Comparison of ENCODE assay signal across 16 cellular contexts in the genomic region with DNA sequence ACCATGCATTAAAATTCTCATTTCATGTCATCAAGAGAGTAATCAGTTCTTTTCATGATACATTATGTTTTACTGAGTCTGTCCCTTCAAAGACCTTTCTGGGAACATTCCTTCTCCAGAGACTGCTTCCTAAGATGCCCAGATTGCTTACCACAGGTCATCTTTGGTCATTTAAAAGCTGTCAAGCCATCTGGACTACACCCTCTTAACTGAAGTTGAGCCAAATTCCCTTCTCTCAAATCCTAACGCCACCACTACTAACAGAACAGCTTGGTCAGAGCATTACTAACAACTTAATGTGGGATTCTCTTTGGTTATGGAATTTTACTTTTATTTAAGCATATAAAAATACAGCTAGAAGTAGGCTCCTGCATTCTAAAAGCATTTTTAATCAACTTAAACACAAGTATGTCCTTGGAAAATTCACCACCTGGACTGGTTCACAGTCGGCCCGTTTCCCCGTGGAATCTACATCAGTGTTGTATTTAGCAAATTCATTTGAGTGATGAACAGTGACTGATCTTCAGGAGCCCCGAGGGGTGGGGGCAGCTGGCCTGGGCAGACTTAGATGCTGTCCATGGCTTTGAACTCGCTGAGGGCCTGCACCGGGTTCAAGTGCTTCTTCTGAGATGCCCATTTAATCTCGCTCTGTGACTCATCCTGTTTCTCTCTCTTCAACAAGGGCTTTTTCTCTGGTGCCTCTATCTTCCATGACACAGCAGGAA.
DNase-seq lines count a peak whose midpoint lies in the region; ATAC-seq and TF ChIP-seq lines count a peak whose summit lies in the region.
"Had no signal": no experiment of that assay in that cellular context is flagged by ENCODE, and none has a peak within 500 bp of the region (broad histone marks: within the 10 kb centered on the region; RNA-seq: fewer than 3 reads in every experiment).

No MANE protein-coding gene starts in this region.

- H3K36me3 Mint-ChIP-seq in glutamatergic neuron (ENCODE audit: unreplicated experiment) = peaks cover 6% of the 10 kb centered on the region
- no peaks in the 10 kb centered on the region for H3K36me3 Mint-ChIP-seq in activated T-cell treated with anti-CD3 and anti-CD28 coated beads, Interleukin-2, amount 50 U/mL, for 4 hours (ENCODE audit: insufficient read depth)
- H3K36me3 Mint-ChIP-seq: CD8-positive, alpha-beta T cell had no signal

- no peaks in the 10 kb centered on the region for H3K27me3 Mint-ChIP-seq in glutamatergic neuron (ENCODE audit: unreplicated experiment)
- no peaks in the 10 kb centered on the region for H3K27me3 Mint-ChIP-seq in activated T-cell treated with anti-CD3 and anti-CD28 coated beads, Interleukin-2, amount 50 U/mL, for 4 hours (ENCODE audit: low read depth)

- TF ChIP-seq CTCF in AG10803 (conservative IDR thresholded peaks at IDR 0.05; ENCODE audit: low read length) (no peak), HFF-Myc (IDR thresholded peaks at IDR 0.05; ENCODE audit: low read depth, low read length, missing control alignments) (no peak), astrocyte of the spinal cord (IDR thresholded peaks at IDR 0.05; ENCODE audit: low read depth, low read length) (no peak), glutamatergic neuron (IDR thresholded peaks at IDR 0.05; ENCODE audit: partially characterized antibody, unreplicated experiment) (no peak)

- no peak overlapping the region for H3K4me3 ChIP-seq in AG10803 (ENCODE audit: low read length)
- no peak overlapping the region for H3K4me3 ChIP-seq in HFF-Myc (replicated peaks; ENCODE audit: low read depth, low read length)
- no peak overlapping the region for H3K4me3 ChIP-seq in astrocyte of the spinal cord (ENCODE audit: low read depth, low read length)
- H3K4me3 ChIP-seq: vagina had no signal

- ATAC-seq in GM18519 (IDR thresholded peaks at IDR 0.05; ENCODE audit: low FRiP score, unreplicated experiment) = no peak
- ATAC-seq in GM21576 (IDR thresholded peaks at IDR 0.05; ENCODE audit: unreplicated experiment) = no peak
- ATAC-seq in activated T-cell treated with anti-CD3 and anti-CD28 coated beads, Interleukin-2, amount 50 U/mL, for 4 hours = no peak
- ATAC-seq: activated T-cell treated with anti-CD3 and anti-CD28 coated beads, Interleukin-2, amount 50 U/mL, for 72 hours; CD8-positive, alpha-beta T cell; PC-3 had no signal

- H3K4me1 Mint-ChIP-seq in glutamatergic neuron (ENCODE audit: low read depth, unreplicated experiment) = peaks cover 9% of the 10 kb centered on the region
- no peaks in the 10 kb centered on the region for H3K4me1 Mint-ChIP-seq in activated T-cell treated with anti-CD3 and anti-CD28 coated beads, Interleukin-2, amount 50 U/mL, for 4 hours (ENCODE audit: low read depth)

- peak; percentile 70 for DNase-seq in AG10803 (ENCODE audit: low read depth)
- peak; percentile 74 for DNase-seq in HFF-Myc (ENCODE audit: extremely low read depth, low read depth)
- peak; percentile 31 for DNase-seq in astrocyte of the spinal cord (ENCODE audit: low read depth, low spot score)
- no peak for DNase-seq in glutamatergic neuron
- DNase-seq in activated naive CD4-positive, alpha-beta T cell treated with anti-CD3 and anti-CD28 coated beads, Interleukin-2, amount 50 U/mL, for 16 hours = no peak
- no peak for DNase-seq in activated T-cell treated with anti-CD3 and anti-CD28 coated beads, Interleukin-2, amount 50 U/mL, for 4 hours
- DNase-seq: activated T-cell treated with anti-CD3 and anti-CD28 coated beads, Interleukin-2, amount 50 U/mL, for 72 hours; CD8-positive, alpha-beta T cell; kidney; MM.1S; NCI-H187 treated with DMSO at 0.1 percent for 48 hours; NCI-H510A; PC-3 had no signal

- H3K4me3 Mint-ChIP-seq in glutamatergic neuron (ENCODE audit: unreplicated experiment) = peak overlapping the region; percentile 27
- no peak overlapping the region for H3K4me3 Mint-ChIP-seq in activated T-cell treated with anti-CD3 and anti-CD28 coated beads, Interleukin-2, amount 50 U/mL, for 4 hours
- H3K4me3 Mint-ChIP-seq: activated T-cell treated with anti-CD3 and anti-CD28 coated beads, Interleukin-2, amount 50 U/mL, for 72 hours; CD8-positive, alpha-beta T cell had no signal

- peak overlapping the region; percentile 48 for H3K27ac Mint-ChIP-seq in glutamatergic neuron (ENCODE audit: unreplicated experiment)
- H3K27ac Mint-ChIP-seq: activated T-cell treated with anti-CD3 and anti-CD28 coated beads, Interleukin-2, amount 50 U/mL, for 72 hours; CD8-positive, alpha-beta T cell had no signal

- H3K9me3 Mint-ChIP-seq in glutamatergic neuron (ENCODE audit: unreplicated experiment) = peaks cover 4% of the 10 kb centered on the region
- no peaks in the 10 kb centered on the region for H3K9me3 Mint-ChIP-seq in activated T-cell treated with anti-CD3 and anti-CD28 coated beads, Interleukin-2, amount 50 U/mL, for 4 hours
- H3K9me3 Mint-ChIP-seq: activated T-cell treated with anti-CD3 and anti-CD28 coated beads, Interleukin-2, amount 50 U/mL, for 72 hours; CD8-positive, alpha-beta T cell had no signal

- in situ Hi-C loops in astrocyte of the spinal cord (cut with HindIII; ENCODE audit: low sequenced_read_pairs) = no loop called here

Comparison
In these comparisons a context has a peak if more than half of its experiments do, and no peak if none do; other contexts are left out.
1. DNase-seq: peak in AG10803 (single experiment), HFF-Myc (single experiment) and astrocyte of the spinal cord (single experiment); none in glutamatergic neuron (single experiment), activated naive CD4-positive, alpha-beta T cell treated with anti-CD3 and anti-CD28 coated beads, Interleukin-2, amount 50 U/mL, for 16 hours (single experiment) and activated T-cell treated with anti-CD3 and anti-CD28 coated beads, Interleukin-2, amount 50 U/mL, for 4 hours (single experiment).